20 cellular contexts compared by ENCODE assay signal in the genomic region with DNA sequence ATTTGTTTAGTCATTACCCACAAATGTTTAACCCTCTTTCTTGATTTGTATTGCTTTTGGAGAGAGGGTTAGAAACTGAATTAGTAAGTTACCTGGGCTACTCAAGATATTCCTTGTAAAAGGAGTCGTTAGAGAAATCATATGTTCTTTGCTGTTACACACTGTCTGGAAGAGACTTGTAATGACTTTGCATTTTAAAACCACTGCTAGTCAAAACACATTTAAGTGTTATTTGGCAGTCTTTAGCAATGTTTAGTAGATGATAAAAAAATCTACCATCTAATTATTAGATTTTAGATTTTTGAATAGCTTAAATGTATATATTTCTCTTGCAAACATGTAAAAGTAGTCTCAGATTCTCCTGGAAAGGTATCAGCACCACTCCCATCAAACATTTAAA. TPM values are rescaled to one million over a fixed set of nuclear protein-coding genes. Genes with fewer than 3 reads are reported as not detected.
DNase-seq lines count a peak whose midpoint lies in the region; ATAC-seq and TF ChIP-seq lines count a peak whose summit lies in the region.
"Had no signal": no experiment of that assay in that cellular context is flagged by ENCODE, and none has a peak within 500 bp of the region (broad histone marks: within the 10 kb centered on the region; RNA-seq: fewer than 3 reads in every experiment).

No MANE protein-coding gene starts in this region.

- no peak overlapping the region for H3K23ac ChIP-seq in trophoblast cell (ENCODE audit: low read length)

- TF ChIP-seq POLR2A in uterus (IDR thresholded peaks at IDR 0.05), result no peak

- peaks cover 13% of the 10 kb centered on the region for H3K79me1 ChIP-seq in trophoblast cell (ENCODE audit: low read length)

- WGBS in trophoblast cell (ENCODE audit: extremely low coverage, insufficient coverage, insufficient read length), result no CpG with 5 or more reads among the region's 1 CpG

- H3K27me3 ChIP-seq in right atrium auricular region, result no peaks in the 10 kb centered on the region
- H3K27me3 ChIP-seq in trophoblast cell (ENCODE audit: insufficient read depth, low read length), result no peaks in the 10 kb centered on the region
- H3K27me3 ChIP-seq in uterus, result no peaks in the 10 kb centered on the region
- H3K27me3 ChIP-seq: MG63, SJCRH30 had no signal

- H3K4me3 ChIP-seq in right atrium auricular region (no peak overlapping the region), SK-N-MC (no peak overlapping the region), trophoblast cell (ENCODE audit: low read depth, low read length) (no peak overlapping the region), uterus (no peak overlapping the region)
- H3K4me3 ChIP-seq: MG63, SJCRH30 had no signal

- no peak overlapping the region for H4K8ac ChIP-seq in trophoblast cell (ENCODE audit: low read depth, low read length)

- peaks cover 19% of the 10 kb centered on the region for H3K79me2 ChIP-seq in trophoblast cell (ENCODE audit: control insufficient read depth, insufficient read depth, low read length, poor library complexity)

- no peak overlapping the region for H2AK5ac ChIP-seq in trophoblast cell (ENCODE audit: low read length)

- DNase-seq in right atrium auricular region (ENCODE audit: low spot score) (no peak), Right ventricle myocardium superior (no peak), SK-N-MC (ENCODE audit: low read depth, low spot score) (no peak), trophoblast cell (no peak), uterus (no peak), left lobe of liver (ENCODE audit: low spot score) (no peak)
- DNase-seq: ACHN; CD4-positive, CD25-positive, alpha-beta regulatory T cell; DND-41; GF-D8; HCEC 1CT; KG1; MG63; NCI-H1092 treated with DMSO at 0.1 percent for 48 hours; NCI-H187; NCI-H2171 treated with DMSO at 0.1 percent for 48 hours; NCI-H774; SJCRH30 had no signal

- H3K9ac ChIP-seq in SK-N-MC (ENCODE audit: insufficient read length), result no peak overlapping the region
- no peak overlapping the region for H3K9ac ChIP-seq in trophoblast cell (ENCODE audit: low read length)

- H3K4me1 ChIP-seq in right atrium auricular region (peaks cover 3 to 79% of the 10 kb centered on the region in 2 donors), trophoblast cell (ENCODE audit: control insufficient read depth in 1 of 2, insufficient read depth in 2 of 2, low read length in 2 of 2) (peaks cover 2 to 11% of the 10 kb centered on the region in 2 experiments), uterus (peaks cover 0 to 10% of the 10 kb centered on the region in 2 donors)

- no peak overlapping the region for H4K12ac ChIP-seq in trophoblast cell (ENCODE audit: low read depth, low read length)

- intact Hi-C loops in Right ventricle myocardium superior (cut with DNase I) (no loop called here), uterus (cut with DNase I; ENCODE audit: low total_unique reads) (no loop called here)

- H3K4ac ChIP-seq in trophoblast cell (ENCODE audit: low read depth, low read length), result no peak overlapping the region

- no peak overlapping the region for H2AFZ ChIP-seq in trophoblast cell (ENCODE audit: insufficient read depth, low read length, poor library complexity)

- H3K27ac ChIP-seq in right atrium auricular region (peak overlapping the region; percentile 93 to 95), SK-N-MC (peak overlapping the region; percentile 10; the same call in 1 of the 2 replicates), trophoblast cell (ENCODE audit: low read depth, low read length) (peak overlapping the region; percentile 83), uterus (peak overlapping the region; percentile 41 to 98)
- H3K27ac ChIP-seq: SJCRH30 had no signal

- H3K36me3 ChIP-seq in right atrium auricular region (no peaks in the 10 kb centered on the region), SK-N-MC (ENCODE audit: insufficient read depth, low read length) (no peaks in the 10 kb centered on the region), trophoblast cell (ENCODE audit: control insufficient read depth in 1 of 2, insufficient read depth in 2 of 2, low read length in 2 of 2) (peaks cover 0 to 2% of the 10 kb centered on the region in 2 experiments), uterus (no peaks in the 10 kb centered on the region)
- H3K36me3 ChIP-seq: MG63, SJCRH30 had no signal

- H2BK120ac ChIP-seq in trophoblast cell (ENCODE audit: insufficient read depth, low read length, poor library complexity), result no peak overlapping the region

- H3K4me2 ChIP-seq in trophoblast cell (ENCODE audit: low read length), result no peak overlapping the region

- H3K14ac ChIP-seq in trophoblast cell (ENCODE audit: low read length), result no peak overlapping the region

- ATAC-seq in Right ventricle myocardium superior (ENCODE audit: poor library complexity) (no peak), HG03354 (IDR thresholded peaks at IDR 0.05; ENCODE audit: poor library complexity, severe bottlenecking, unreplicated experiment) (no peak), HG03521 (IDR thresholded peaks at IDR 0.05; ENCODE audit: unreplicated experiment) (no peak), left lobe of liver (no peak)

- H2BK12ac ChIP-seq in trophoblast cell (ENCODE audit: low read length), result no peak overlapping the region

- TF ChIP-seq CTCF in right atrium auricular region (IDR thresholded peaks at IDR 0.05) (no peak), uterus (IDR thresholded peaks at IDR 0.05) (no peak)

- no peak overlapping the region for H2BK5ac ChIP-seq in trophoblast cell (ENCODE audit: low read depth, low read length, poor library complexity)

- H3K9me3 ChIP-seq in right atrium auricular region (no peaks in the 10 kb centered on the region), SK-N-MC (ENCODE audit: low read depth, low read length) (no peaks in the 10 kb centered on the region), trophoblast cell (ENCODE audit: insufficient read depth, low read depth, low read length) (no peaks in the 10 kb centered on the region), uterus (no peaks in the 10 kb centered on the region)
- H3K9me3 ChIP-seq: MG63, SJCRH30 had no signal

- no peak overlapping the region for H3K18ac ChIP-seq in trophoblast cell (ENCODE audit: low read length)

- no peak overlapping the region for H4K91ac ChIP-seq in trophoblast cell (ENCODE audit: low read depth, low read length)

RNA-seq across cellular contexts. Expression of gene OSBPL9, which starts 6.6 kb away (rescaled TPM):
- total RNA-seq in right atrium auricular region, result 10 to 100 TPM; 60.0 to 60.8 TPM
- total RNA-seq in Right ventricle myocardium superior, result 41.7 TPM
- polyA plus RNA-seq in trophoblast cell (2013), result 187 and 189 TPM in 2 replicates
- total RNA-seq in uterus, result 100 to 1,000 TPM in 3 of 4 donors, 10 to 100 TPM in 1; 94.0 to 122 (median 108) TPM
- 61.1 TPM for total RNA-seq in left lobe of liver

Comparison
In these comparisons a context has a peak if more than half of its experiments do, and no peak if none do; other contexts are left out.
1. H3K27ac ChIP-seq: peak in every context shown above with its lines; median percentile 94 in right atrium auricular region; 83 in trophoblast cell; 70 in uterus; 10 in SK-N-MC.